1 cellular context compared by ENCODE assay signal in the genomic region with DNA sequence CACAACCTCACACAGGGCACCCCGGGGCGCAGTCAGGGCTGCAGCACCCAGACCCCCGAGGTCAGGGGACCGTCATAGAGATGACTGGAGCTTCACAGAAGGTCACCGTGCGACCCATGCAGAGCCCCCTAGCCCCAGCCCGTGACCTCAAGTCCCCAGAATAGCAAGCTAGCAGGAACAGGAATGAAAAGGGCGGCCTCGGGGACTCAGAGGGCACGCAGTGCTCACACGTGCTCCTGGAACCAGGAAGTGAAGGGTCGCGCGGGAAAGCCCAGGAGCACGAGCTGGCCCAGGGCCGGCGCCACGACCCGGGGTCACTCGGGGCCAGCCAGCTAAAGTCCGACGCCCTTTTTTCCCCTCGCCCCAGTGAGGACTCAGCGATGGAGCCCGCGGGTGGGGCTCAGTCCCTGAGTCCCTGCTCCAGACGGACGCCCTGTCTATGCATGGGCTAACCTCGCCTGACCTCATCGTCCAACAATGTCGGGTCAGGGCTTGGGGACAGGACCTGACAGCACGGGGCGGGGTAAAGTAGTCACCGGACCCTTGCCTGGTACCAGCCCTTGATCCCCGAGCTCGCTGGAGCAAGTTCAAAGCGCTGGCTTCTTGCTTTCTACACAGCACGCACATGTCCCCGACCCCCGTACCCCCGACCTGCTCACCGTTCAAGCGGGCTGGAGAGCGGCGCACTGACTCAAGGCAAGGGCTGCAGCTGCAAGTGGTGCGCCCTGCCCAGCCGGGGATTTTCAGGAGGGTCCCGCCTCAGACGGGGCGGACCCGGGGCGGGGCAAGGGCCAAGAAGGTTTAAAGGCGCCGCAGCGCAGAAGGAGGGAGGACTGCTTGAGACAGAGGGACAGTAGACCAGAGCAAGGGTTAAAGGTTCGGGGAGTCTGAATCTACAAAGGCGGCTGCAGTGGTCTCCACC.
TF ChIP-seq lines count a peak whose summit lies in the region.

TSS of gene TAGLN2 (minus strand) at position 717 of the 922 bp plus-strand sequence. CDS start 4,998 bp downstream, outside the sequence.

TF ChIP-seq in A549, 52 proteins besides CTCF, POLR2A, EP300 and RAD21 (continued from another document):
- no peak for TF ChIP-seq ZSCAN20 (CRISPR knock-in tag; IDR thresholded peaks at IDR 0.05)
- TF ChIP-seq, protein P1, sequence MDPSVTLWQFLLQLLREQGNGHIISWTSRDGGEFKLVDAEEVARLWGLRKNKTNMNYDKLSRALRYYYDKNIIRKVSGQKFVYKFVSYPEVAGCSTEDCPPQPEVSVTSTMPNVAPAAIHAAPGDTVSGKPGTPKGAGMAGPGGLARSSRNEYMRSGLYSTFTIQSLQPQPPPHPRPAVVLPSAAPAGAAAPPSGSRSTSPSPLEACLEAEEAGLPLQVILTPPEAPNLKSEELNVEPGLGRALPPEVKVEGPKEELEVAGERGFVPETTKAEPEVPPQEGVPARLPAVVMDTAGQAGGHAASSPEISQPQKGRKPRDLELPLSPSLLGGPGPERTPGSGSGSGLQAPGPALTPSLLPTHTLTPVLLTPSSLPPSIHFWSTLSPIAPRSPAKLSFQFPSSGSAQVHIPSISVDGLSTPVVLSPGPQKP (IDR thresholded peaks at IDR 0.05; ENCODE audit: low read depth, low read length): no peak
- TF ChIP-seq POLR2AphosphoS2 (conservative IDR thresholded peaks at IDR 0.05; ENCODE audit: low read length): peak; percentile 78; the same call in 1 of the 2 replicates
- TF ChIP-seq ZC3H11A (IDR thresholded peaks at IDR 0.05): peak; percentile 13; the same call in 1 of the 2 replicates
- no peak; a peak in 1 of 4 replicates for TF ChIP-seq CEBPB (IDR thresholded peaks at IDR 0.05)
- peak; percentile 54; the same call in 1 of the 2 replicates for TF ChIP-seq MAZ (IDR thresholded peaks at IDR 0.05; ENCODE audit: borderline replicate concordance, low read depth, low read length)
- TF ChIP-seq MYC (IDR thresholded peaks at IDR 0.05; ENCODE audit: borderline replicate concordance, low read length): peak; percentile 90
- no peak for TF ChIP-seq NFE2L2 (conservative IDR thresholded peaks at IDR 0.05; ENCODE audit: low read length)
- no peak for TF ChIP-seq EHMT2 (IDR thresholded peaks at IDR 0.05; ENCODE audit: low read depth)
- TF ChIP-seq, protein P2, sequence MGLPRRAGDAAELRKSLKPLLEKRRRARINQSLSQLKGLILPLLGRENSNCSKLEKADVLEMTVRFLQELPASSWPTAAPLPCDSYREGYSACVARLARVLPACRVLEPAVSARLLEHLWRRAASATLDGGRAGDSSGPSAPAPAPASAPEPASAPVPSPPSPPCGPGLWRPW (IDR thresholded peaks at IDR 0.05): no peak
- TF ChIP-seq RARB (CRISPR knock-in tag; IDR thresholded peaks at IDR 0.05): peak; percentile 91
- TF ChIP-seq, protein P3, sequence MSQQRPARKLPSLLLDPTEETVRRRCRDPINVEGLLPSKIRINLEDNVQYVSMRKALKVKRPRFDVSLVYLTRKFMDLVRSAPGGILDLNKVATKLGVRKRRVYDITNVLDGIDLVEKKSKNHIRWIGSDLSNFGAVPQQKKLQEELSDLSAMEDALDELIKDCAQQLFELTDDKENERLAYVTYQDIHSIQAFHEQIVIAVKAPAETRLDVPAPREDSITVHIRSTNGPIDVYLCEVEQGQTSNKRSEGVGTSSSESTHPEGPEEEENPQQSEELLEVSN (IDR thresholded peaks at IDR 0.05; ENCODE audit: borderline replicate concordance, low read depth): peak; percentile 94
- TF ChIP-seq, protein P4, sequence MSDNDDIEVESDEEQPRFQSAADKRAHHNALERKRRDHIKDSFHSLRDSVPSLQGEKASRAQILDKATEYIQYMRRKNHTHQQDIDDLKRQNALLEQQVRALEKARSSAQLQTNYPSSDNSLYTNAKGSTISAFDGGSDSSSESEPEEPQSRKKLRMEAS (IDR thresholded peaks at IDR 0.05): peak; percentile 90
- no peak for TF ChIP-seq CHD4 (IDR thresholded peaks at IDR 0.05; ENCODE audit: borderline replicate concordance)
- no peak for TF ChIP-seq HEYL (CRISPR knock-in tag; IDR thresholded peaks at IDR 0.05)
- TF ChIP-seq KDM5A (IDR thresholded peaks at IDR 0.05): no peak
- TF ChIP-seq NPAS2 (CRISPR knock-in tag; IDR thresholded peaks at IDR 0.05; ENCODE audit: borderline replicate concordance): peak; percentile 41; the same call in 1 of the 2 replicates
- TF ChIP-seq BCL3 (IDR thresholded peaks at IDR 0.05): peak; percentile 77; the same call in 1 of the 3 replicates
- peak; percentile 87 for TF ChIP-seq TFCP2L1 (CRISPR knock-in tag; IDR thresholded peaks at IDR 0.05)
- TF ChIP-seq ATOH8 (CRISPR knock-in tag; IDR thresholded peaks at IDR 0.05; ENCODE audit: low read depth): 0 out of 2 replicates have a peak, but pooled peaks have one; percentile 85
- TF ChIP-seq GATA3 (IDR thresholded peaks at IDR 0.05; ENCODE audit: borderline replicate concordance): peak; percentile 37; the same call in 1 of the 2 replicates
- 0 out of 2 replicates have a peak, but pooled peaks have one; percentile 41 for TF ChIP-seq FOXS1 (CRISPR knock-in tag; IDR thresholded peaks at IDR 0.05)
- TF ChIP-seq MAFK (IDR thresholded peaks at IDR 0.05; ENCODE audit: partially characterized antibody): no peak
- TF ChIP-seq, protein P5, sequence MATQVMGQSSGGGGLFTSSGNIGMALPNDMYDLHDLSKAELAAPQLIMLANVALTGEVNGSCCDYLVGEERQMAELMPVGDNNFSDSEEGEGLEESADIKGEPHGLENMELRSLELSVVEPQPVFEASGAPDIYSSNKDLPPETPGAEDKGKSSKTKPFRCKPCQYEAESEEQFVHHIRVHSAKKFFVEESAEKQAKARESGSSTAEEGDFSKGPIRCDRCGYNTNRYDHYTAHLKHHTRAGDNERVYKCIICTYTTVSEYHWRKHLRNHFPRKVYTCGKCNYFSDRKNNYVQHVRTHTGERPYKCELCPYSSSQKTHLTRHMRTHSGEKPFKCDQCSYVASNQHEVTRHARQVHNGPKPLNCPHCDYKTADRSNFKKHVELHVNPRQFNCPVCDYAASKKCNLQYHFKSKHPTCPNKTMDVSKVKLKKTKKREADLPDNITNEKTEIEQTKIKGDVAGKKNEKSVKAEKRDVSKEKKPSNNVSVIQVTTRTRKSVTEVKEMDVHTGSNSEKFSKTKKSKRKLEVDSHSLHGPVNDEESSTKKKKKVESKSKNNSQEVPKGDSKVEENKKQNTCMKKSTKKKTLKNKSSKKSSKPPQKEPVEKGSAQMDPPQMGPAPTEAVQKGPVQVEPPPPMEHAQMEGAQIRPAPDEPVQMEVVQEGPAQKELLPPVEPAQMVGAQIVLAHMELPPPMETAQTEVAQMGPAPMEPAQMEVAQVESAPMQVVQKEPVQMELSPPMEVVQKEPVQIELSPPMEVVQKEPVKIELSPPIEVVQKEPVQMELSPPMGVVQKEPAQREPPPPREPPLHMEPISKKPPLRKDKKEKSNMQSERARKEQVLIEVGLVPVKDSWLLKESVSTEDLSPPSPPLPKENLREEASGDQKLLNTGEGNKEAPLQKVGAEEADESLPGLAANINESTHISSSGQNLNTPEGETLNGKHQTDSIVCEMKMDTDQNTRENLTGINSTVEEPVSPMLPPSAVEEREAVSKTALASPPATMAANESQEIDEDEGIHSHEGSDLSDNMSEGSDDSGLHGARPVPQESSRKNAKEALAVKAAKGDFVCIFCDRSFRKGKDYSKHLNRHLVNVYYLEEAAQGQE (IDR thresholded peaks at IDR 0.05): no peak; the same call in 1 of the 2 replicates
- TF ChIP-seq CHD2 (IDR thresholded peaks at IDR 0.05; ENCODE audit: low read length, partially characterized antibody): no peak
- TF ChIP-seq HDAC2 (IDR thresholded peaks at IDR 0.05): no peak
- no peak for TF ChIP-seq FOSL2 (IDR thresholded peaks at IDR 0.05)
- TF ChIP-seq FOSL2 (CRISPR knock-in tag; IDR thresholded peaks at IDR 0.05): peak; percentile 40
- TF ChIP-seq EHF (CRISPR knock-in tag; IDR thresholded peaks at IDR 0.05): peak; percentile 90; the same call in 1 of the 2 replicates
- peak; percentile 95 for TF ChIP-seq TP53 (CRISPR knock-in tag; IDR thresholded peaks at IDR 0.05)
- TF ChIP-seq SMC3 (IDR thresholded peaks at IDR 0.05): no peak
- no peak for TF ChIP-seq CBX2 (IDR thresholded peaks at IDR 0.05; ENCODE audit: borderline replicate concordance, low read depth)
- no peak for TF ChIP-seq RNF2 (IDR thresholded peaks at IDR 0.05; ENCODE audit: borderline replicate concordance, low read depth)
- no peak for TF ChIP-seq SREBF2 (IDR thresholded peaks at IDR 0.05)
- TF ChIP-seq HOXB5 (CRISPR knock-in tag; IDR thresholded peaks at IDR 0.05): peak; percentile 80
- TF ChIP-seq NR3C1 (IDR thresholded peaks at IDR 0.05): no peak
- peak; percentile 61; the same call in 1 of the 2 replicates for TF ChIP-seq BHLHE40 (IDR thresholded peaks at IDR 0.05; ENCODE audit: low read depth, low read length)
- peak; percentile 76 to 79; a peak in 4 of 5 replicates for TF ChIP-seq JUN (IDR thresholded peaks at IDR 0.05)
- no peak for TF ChIP-seq KDM1A (IDR thresholded peaks at IDR 0.05; ENCODE audit: low read depth)
- no peak for TF ChIP-seq RFX5 (IDR thresholded peaks at IDR 0.05)
- TF ChIP-seq HMGXB4 (CRISPR knock-in tag; IDR thresholded peaks at IDR 0.05; ENCODE audit: borderline replicate concordance): peak; percentile 46; the same call in 1 of the 2 replicates
- no peak for TF ChIP-seq RCOR1 (IDR thresholded peaks at IDR 0.05; ENCODE audit: low read depth, low read length)
- no peak for TF ChIP-seq USF2 (IDR thresholded peaks at IDR 0.05)
TF ChIP-seq in A549: peak in this region for 25.
